8 cellular contexts compared by ENCODE assay signal in the genomic region with DNA sequence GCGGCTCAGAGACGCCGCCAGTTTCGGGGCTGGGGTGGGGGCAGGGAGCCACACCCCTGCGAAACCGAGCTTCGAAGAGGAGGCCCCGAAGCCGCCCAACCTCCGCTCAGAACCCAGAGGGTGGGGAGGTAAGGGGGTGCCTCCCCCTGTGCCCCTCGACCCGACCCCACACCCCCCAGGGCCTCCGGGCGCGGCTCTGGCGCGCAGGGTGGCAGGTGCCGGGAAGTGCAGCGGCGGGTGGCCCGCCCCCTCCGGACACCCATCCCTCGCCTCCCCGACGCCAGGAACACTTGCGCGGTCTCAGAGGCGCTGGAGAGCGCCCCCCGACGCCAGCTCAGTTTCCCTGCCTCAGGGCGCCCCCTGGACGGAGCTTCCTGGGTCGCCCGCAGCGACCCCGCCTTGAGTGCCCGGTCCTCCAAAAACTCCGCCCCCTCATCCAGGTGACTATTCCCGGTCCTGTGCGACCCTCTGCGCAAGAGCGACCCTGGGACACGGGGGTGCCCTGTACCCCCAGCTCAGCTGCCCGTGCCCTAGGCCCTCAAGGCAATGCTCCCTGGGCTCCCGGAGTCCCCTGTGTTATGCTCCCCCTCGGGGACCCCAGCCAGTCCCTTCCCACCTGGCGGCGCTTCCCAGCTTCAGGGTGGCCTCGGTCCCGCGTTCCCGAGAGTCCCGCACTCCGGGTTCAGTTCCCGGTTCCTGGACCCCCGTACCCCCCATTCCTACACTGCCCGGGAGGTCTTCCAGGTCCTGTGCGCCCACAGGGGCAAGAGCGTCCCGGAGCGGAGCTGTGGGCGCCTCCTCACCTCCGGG. TPM values are rescaled to one million over a fixed set of nuclear protein-coding genes. Genes with fewer than 3 reads are reported as not detected.
DNase-seq lines count a peak whose midpoint lies in the region; ATAC-seq, FAIRE-seq and TF ChIP-seq lines count a peak whose summit lies in the region.

No MANE protein-coding gene starts in this region.

- in situ Hi-C loops in IMR-90 (cut with MboI; ENCODE audit: low sequenced_read_pairs) (no loop called here), K562 (cut with MboI) (no loop called here)

- H2BK15ac ChIP-seq in IMR-90 (ENCODE audit: low read depth, low read length): no peak overlapping the region

- no peak overlapping the region for H2BK5ac ChIP-seq in IMR-90 (ENCODE audit: low read depth, low read length, poor library complexity, severe bottlenecking)

- no peak for TF ChIP-seq POLR2A in IMR-90 (IDR thresholded peaks at IDR 0.05; ENCODE audit: low read depth, low read length)
- TF ChIP-seq POLR2A in K562 (conservative IDR thresholded peaks at IDR 0.05): no peak
- peak in 1 of 2 donors; percentile 4 for TF ChIP-seq POLR2A in thyroid gland (IDR thresholded peaks at IDR 0.05)

- H3K27ac Mint-ChIP-seq in Caco-2 (ENCODE audit: unreplicated experiment): peak overlapping the region; percentile 63

- 2% methylated on average over 16 of the region's 64 CpGs; no CpG with 5 or more reads in 1 of the 2 experiments for WGBS in IMR-90 (ENCODE audit: extremely low coverage in 2 of 2, insufficient read length in 1 of 2), 2 experiments
- WGBS in K562 (ENCODE audit: insufficient coverage, low coverage, missing lambda C conversion rate): 3% methylated on average over 40 of the region's 64 CpGs
- WGBS in thyroid gland, 2 donors: 0% methylated on average over 21 of the region's 64 CpGs; no CpG with 5 or more reads in 1 of the 2 donors

- no peak overlapping the region for H3K27ac ChIP-seq in IMR-90 (ENCODE audit: insufficient read depth, low read length)
- no peak overlapping the region for H3K27ac ChIP-seq in K562 (ENCODE audit: extremely low read depth, low read depth, low read length)
- H3K27ac ChIP-seq in thyroid gland: peak overlapping the region; percentile 73 to 82 (median 82)

- H3K36me3 ChIP-seq in Caco-2 (ENCODE audit: control insufficient read depth, insufficient read depth, low read length) (peaks cover 1% of the 10 kb centered on the region; the same call in 1 of the 2 replicates), IMR-90 (ENCODE audit: control insufficient read depth, insufficient read depth, low read length) (no peaks in the 10 kb centered on the region), K562 (ENCODE audit: control insufficient read depth, insufficient read depth, low read length) (no peaks in the 10 kb centered on the region), thyroid gland (no peaks in the 10 kb centered on the region)

- no peak overlapping the region for H2AK5ac ChIP-seq in IMR-90 (ENCODE audit: low read depth, low read length)

- no peak overlapping the region for H4K8ac ChIP-seq in IMR-90 (ENCODE audit: low read depth in 2 of 2, low read length in 2 of 2)

- no peak overlapping the region for H3K14ac ChIP-seq in IMR-90 (replicated peaks; ENCODE audit: low read depth, low read length)

- H3K4me3 Mint-ChIP-seq in Caco-2 (ENCODE audit: unreplicated experiment): peak overlapping the region; percentile 88

- peak overlapping the region; percentile 73 for H3K4me2 ChIP-seq in IMR-90 (ENCODE audit: low read depth, low read length)
- peak overlapping the region; percentile 63; the same call in 1 of the 2 replicates for H3K4me2 ChIP-seq in K562 (ENCODE audit: insufficient read depth, low read length)

- TF ChIP-seq EP300 in K562 (IDR thresholded peaks at IDR 0.05; ENCODE audit: low read length): no peak

- H4K5ac ChIP-seq in IMR-90 (ENCODE audit: low read depth, low read length): no peak overlapping the region

- CTCF ChIA-PET in Caco-2 (lab: Charles Lee) (interaction anchor here (0.7 to 2.3 kb wide), 9 partner anchors 9 to 1427 kb away, joined by 3 to 12 read pairs (median 4); a partner anchor contains a TSS), IMR-90 (lab: Yijun Ruan, JAX) (interaction anchor here (1.2 kb wide), 1 partner anchor 19 kb away, joined by 3 read pairs; no protein-coding TSS in a partner anchor), K562 (lab: Yijun Ruan, JAX; ENCODE audit: low intra/inter-chr PET ratio) (no interaction called here)

- FAIRE-seq in K562 (lab: Jason Lieb, UNC): no peak

- peak; percentile 16; the same call in 1 of the 2 replicates for ATAC-seq in IMR-90 (ENCODE audit: low read depth)
- ATAC-seq in K562: peak; percentile 69
- ATAC-seq in GM21576 (IDR thresholded peaks at IDR 0.05; ENCODE audit: unreplicated experiment): no peak
- ATAC-seq in GM19397 (IDR thresholded peaks at IDR 0.05; ENCODE audit: unreplicated experiment): no peak

- peaks cover 5% of the 10 kb centered on the region for H3K36me3 Mint-ChIP-seq in Caco-2 (ENCODE audit: insufficient read depth, unreplicated experiment)

- BruUV-seq in Caco-2 (replicated peaks; lab: Mats Ljungman, UMichigan) (TSS peak; percentile 39), IMR-90 (replicated peaks; lab: Mats Ljungman, UMichigan) (no TSS peak), K562 (replicated peaks; lab: Mats Ljungman, UMichigan) (no TSS peak)

- intact Hi-C loops in Caco-2 (cut with micrococcal nuclease; ENCODE audit: unreplicated experiment): loop anchor here (1.0 to 5.0 kb wide), 3 partner anchors 11 to 89 kb away; a partner anchor contains a TSS
- intact Hi-C loops in IMR-90 (cut with micrococcal nuclease): no loop called here
- intact Hi-C loops in K562 (cut with micrococcal nuclease): loop anchor here (10.0 kb wide), 1 partner anchor 52 kb away; no protein-coding TSS in a partner anchor
- intact Hi-C loops in thyroid gland (cut with DNase I): loop anchor here (5.0 kb wide), 1 partner anchor 54 kb away; no protein-coding TSS in a partner anchor

- no peak overlapping the region for H2BK120ac ChIP-seq in IMR-90 (ENCODE audit: low read depth, low read length)

- TF ChIP-seq CTCF in Caco-2 (IDR thresholded peaks at IDR 0.05; ENCODE audit: insufficient read depth in 1 of 2, low read depth in 1 of 2, low read length in 1 of 2, severe bottlenecking in 1 of 2, unreplicated experiment in 1 of 2) (peak; percentile 36 to 51), IMR-90 (conservative IDR thresholded peaks at IDR 0.05; ENCODE audit: low read depth, low read length) (peak; percentile 21; the same call in 1 of the 2 replicates), K562 (IDR thresholded peaks at IDR 0.05 in 2 of 3, conservative IDR thresholded peaks at IDR 0.05 in 1 of 3; ENCODE audit: insufficient read depth in 2 of 3, low read depth in 1 of 3, low read length in 3 of 3) (peak; percentile 31 to 63 (median 32); a peak in 4 of 6 replicates), thyroid gland (IDR thresholded peaks at IDR 0.05) (peak in 5 of 6 experiments; percentile 32 to 65 (median 40))

- H3K79me2 ChIP-seq in K562 (ENCODE audit: control insufficient read depth, insufficient read depth, low read length): no peaks in the 10 kb centered on the region

- no peaks in the 10 kb centered on the region for H3K9me3 ChIP-seq in Caco-2
- H3K9me3 ChIP-seq in IMR-90 (ENCODE audit: control insufficient read depth, insufficient read depth, low read length): no peaks in the 10 kb centered on the region
- no peaks in the 10 kb centered on the region for H3K9me3 ChIP-seq in K562 (replicated peaks; ENCODE audit: control insufficient read depth, insufficient read depth, low read depth, low read length)
- H3K9me3 ChIP-seq in thyroid gland: no peaks in the 10 kb centered on the region

- H3K27me3 ChIP-seq in Caco-2 (replicated peaks; ENCODE audit: control insufficient read depth, insufficient read depth, low read length) (no peaks in the 10 kb centered on the region), IMR-90 (ENCODE audit: control insufficient read depth, insufficient read depth, low read length) (peaks cover 48% of the 10 kb centered on the region), K562 (ENCODE audit: control insufficient read depth in 2 of 2, insufficient read depth in 2 of 2, low read length in 2 of 2) (peaks cover 35 to 67% of the 10 kb centered on the region in 2 experiments), thyroid gland (no peaks in the 10 kb centered on the region)

- H3K4me3 ChIP-seq in Caco-2 (ENCODE audit: low read depth, low read length): peak overlapping the region; percentile 77
- H3K4me3 ChIP-seq in IMR-90 (ENCODE audit: insufficient read depth, low read depth, low read length): peak overlapping the region; percentile 38
- peak overlapping the region; percentile 40 for H3K4me3 ChIP-seq in K562
- peak overlapping the region; percentile 68 to 86 (median 83) for H3K4me3 ChIP-seq in thyroid gland (replicated peaks in 1 of 3)

- no peaks in the 10 kb centered on the region for H4K20me1 ChIP-seq in IMR-90 (ENCODE audit: insufficient read depth, low read length)
- peaks cover 27% of the 10 kb centered on the region for H4K20me1 ChIP-seq in K562 (replicated peaks; ENCODE audit: control insufficient read depth, insufficient read depth, low read length)

- DNase-seq in Caco-2 (peak; percentile 72 to 83), IMR-90 (no peak), K562 (ENCODE audit: extremely low read depth in 1 of 4, low spot score in 3 of 4) (peak; percentile 39 to 72 (median 62)), kidney tubule cell (ENCODE audit: low spot score) (peak; percentile 57), thyroid gland (peak; percentile 76 to 81), SK-N-DZ (ENCODE audit: low spot score) (no peak)

- no peak overlapping the region for H3K18ac ChIP-seq in IMR-90 (ENCODE audit: low read depth, low read length)

- H3K23ac ChIP-seq in IMR-90 (ENCODE audit: low read depth, low read length): no peak overlapping the region; the same call in 1 of the 2 replicates

- H3K9me3 Mint-ChIP-seq in Caco-2 (ENCODE audit: unreplicated experiment): no peaks in the 10 kb centered on the region

- H3K56ac ChIP-seq in IMR-90 (ENCODE audit: extremely low read depth, insufficient read depth, low read length): no peak overlapping the region

- no peak overlapping the region for H3K9ac ChIP-seq in IMR-90 (ENCODE audit: low read depth, low read length)
- H3K9ac ChIP-seq in K562 (ENCODE audit: insufficient read depth in 1 of 2, low read depth in 2 of 2, low read length in 2 of 2): peak overlapping the region in 1 of 2 experiments; percentile 80; a peak in 1 of 4 replicates

- peak overlapping the region; percentile 15 for H2AK9ac ChIP-seq in IMR-90 (replicated peaks; ENCODE audit: low read depth, low read length, poor library complexity)

- H4K91ac ChIP-seq in IMR-90 (ENCODE audit: insufficient read depth, low read depth, low read length): no peak overlapping the region

- POLR2A ChIA-PET in Caco-2 (lab: Charles Lee): interaction anchor here (0.6 to 1.9 kb wide), 7 partner anchors 8 to 89 kb away, joined by 3 to 11 read pairs (median 3); a partner anchor contains a TSS
- POLR2A ChIA-PET in IMR-90 (lab: Charles Lee; ENCODE audit: unreplicated experiment): no interaction called here
- POLR2A ChIA-PET in K562 (lab: Yijun Ruan, JAX): interaction anchor here (1.0 kb wide), 1 partner anchor 202 kb away, joined by 3 read pairs; a partner anchor contains a TSS

- H3K9me1 ChIP-seq in IMR-90 (ENCODE audit: insufficient read depth, low read length) (no peaks in the 10 kb centered on the region), K562 (ENCODE audit: control insufficient read depth, insufficient read depth, low read length) (no peaks in the 10 kb centered on the region)

- no peak overlapping the region for H3K4ac ChIP-seq in IMR-90 (ENCODE audit: low read depth, low read length)

- H2AFZ ChIP-seq in IMR-90 (replicated peaks; ENCODE audit: low read length, poor library complexity) (peak overlapping the region; percentile 81), K562 (ENCODE audit: low read depth, low read length) (peak overlapping the region; percentile 72)

- TF ChIP-seq RAD21 in IMR-90 (IDR thresholded peaks at IDR 0.05; ENCODE audit: low read length): no peak
- peak in 1 of 2 experiments; percentile 23; a peak in 2 of 4 replicates for TF ChIP-seq RAD21 in K562 (CRISPR knock-in tag; conservative IDR thresholded peaks at IDR 0.05 in 1 of 2, IDR thresholded peaks at IDR 0.05 in 1 of 2)

- no peaks in the 10 kb centered on the region for H3K79me1 ChIP-seq in IMR-90 (ENCODE audit: low read depth in 1 of 2, low read length in 2 of 2)

- H2BK20ac ChIP-seq in IMR-90 (ENCODE audit: low read depth, low read length): no peak overlapping the region

- peaks cover 17% of the 10 kb centered on the region for H3K4me1 ChIP-seq in Caco-2
- H3K4me1 ChIP-seq in IMR-90 (ENCODE audit: control insufficient read depth, insufficient read depth, low read length): peaks cover 3% of the 10 kb centered on the region; the same call in 1 of the 2 replicates
- peaks cover 0 to 18% of the 10 kb centered on the region in 2 experiments; a peak in 3 of 5 replicates for H3K4me1 ChIP-seq in K562 (replicated peaks in 1 of 2; ENCODE audit: control insufficient read depth in 2 of 2, insufficient read depth in 2 of 2, low read length in 2 of 2)
- peaks cover 31% of the 10 kb centered on the region in 2 donors for H3K4me1 ChIP-seq in thyroid gland

- H3K4me1 Mint-ChIP-seq in Caco-2 (ENCODE audit: low read depth, unreplicated experiment): no peaks in the 10 kb centered on the region

- dilution Hi-C loops in IMR-90 (cut with HindIII; ENCODE audit: low sequenced_read_pairs, unreplicated experiment): no loop called here

- H3K27me3 Mint-ChIP-seq in Caco-2 (ENCODE audit: insufficient read depth, unreplicated experiment): no peaks in the 10 kb centered on the region

RNA-seq across cellular contexts. Expression of a gene that starts 0.6 kb away (rescaled TPM):
- total RNA-seq in Caco-2 (2022) (61.5 and 68.1 TPM in 2 replicates), IMR-90 (2012; rRNA removed) (0.28 and 0.36 TPM in 2 replicates), K562 (2014; rRNA removed) (0.09 and 0.16 TPM in 2 replicates), K562 (2014; rRNA removed; fragmentation: Illumina TruSeq; extraction: Trizol) (0.03 TPM in 1 of 2 replicates, not detected in the other), K562 (2015; rRNA removed; fragmentation: Illumina TruSeq; extraction: Trizol) (0.04 TPM in 1 of 2 replicates, not detected in the other), K562 (2021) (0.07 and 0.13 TPM in 2 replicates), thyroid gland (10 to 100 TPM; 55.5 to 84.9 (median 72.0) TPM)
- polyA plus RNA-seq in IMR-90 (2012; rRNA removed) (0.19 and 0.34 TPM in 2 replicates), K562 (2011; rRNA removed) (0.05 and 0.07 TPM in 2 replicates), K562 (2014; fragmentation: Illumina TruSeq; extraction: Trizol) (0.03 and 0.10 TPM in 2 replicates), K562 (2014; fragmentation: Nextera tagmentation; extraction: Ambion mirVana) (under 1 TPM in 1 of 2 experiments, not detected in 1; 0.15 TPM), K562 (2014; rRNA removed) (0.01 and 0.03 TPM in 2 replicates)
- polyA plus RNA-seq in IMR-90 (2012; cell fraction: cytosol; rRNA removed): 0.10 and 0.38 TPM in 2 replicates
- polyA plus RNA-seq in IMR-90 (2012; cell fraction: nucleus; rRNA removed; ENCODE audit: low replicate concordance): 1.4 and 2.1 TPM in 2 replicates
- total RNA-seq in K562 (2011; cell fraction: chromatin; rRNA removed; ENCODE audit: low replicate concordance): 0.07 and 0.19 TPM in 2 replicates
- 0.17 and 0.53 TPM in 2 replicates for total RNA-seq in K562 (2011; cell fraction: nucleolus; rRNA removed)
- 0.44 TPM in 1 of 2 replicates, not detected in the other for total RNA-seq in K562 (2011; cell fraction: nucleoplasm; rRNA removed)
- 0.04 TPM in 2 replicates for polyA plus RNA-seq in K562 (2011; cell fraction: cytosol; rRNA removed)
- 0.11 and 0.33 TPM in 2 replicates for polyA plus RNA-seq in K562 (2011; cell fraction: nucleus; rRNA removed)
- 0.13 and 0.22 TPM in 2 replicates for polyA plus RNA-seq in K562 (2012)
- 0.11 and 0.39 TPM in 2 replicates for polyA minus RNA-seq in K562 (2011; rRNA and poly(A)+ RNA removed)
- 0.19 and 0.27 TPM in 2 replicates for polyA minus RNA-seq in K562 (2011; cell fraction: cytosol; rRNA and poly(A)+ RNA removed)
- 0.11 and 0.13 TPM in 2 replicates for polyA minus RNA-seq in K562 (2011; cell fraction: nucleus; rRNA and poly(A)+ RNA removed)
- polyA plus RNA-seq in SK-N-DZ (2014; cell fraction: cytosol; rRNA removed): 2.4 and 3.4 TPM in 2 replicates
- 3.6 and 8.8 TPM in 2 replicates for polyA plus RNA-seq in SK-N-DZ (2014; cell fraction: nucleus; rRNA removed)

RNA-seq across cellular contexts. Expression of a gene that starts 21.7 kb away (rescaled TPM):
- total RNA-seq in Caco-2 (2022): 0.14 and 0.67 TPM in 2 replicates
- total RNA-seq in IMR-90 (2012; rRNA removed): not detected in 2 replicates
- polyA plus RNA-seq in IMR-90 (2012; rRNA removed): 0.07 TPM in 1 of 2 replicates, not detected in the other
- 0.01 and 0.02 TPM in 2 replicates for polyA plus RNA-seq in IMR-90 (2012; cell fraction: cytosol; rRNA removed)
- polyA plus RNA-seq in IMR-90 (2012; cell fraction: nucleus; rRNA removed; ENCODE audit: low replicate concordance): 0.01 and 0.03 TPM in 2 replicates
- 0.44 TPM in 1 of 2 replicates, not detected in the other for total RNA-seq in K562 (2011; cell fraction: chromatin; rRNA removed; ENCODE audit: low replicate concordance)
- total RNA-seq in K562 (2011; cell fraction: nucleolus; rRNA removed): not detected in 2 replicates
- total RNA-seq in K562 (2011; cell fraction: nucleoplasm; rRNA removed): 0.22 TPM in 1 of 2 replicates, not detected in the other
- not detected in 2 replicates for total RNA-seq in K562 (2014; rRNA removed)
- total RNA-seq in K562 (2014; rRNA removed; fragmentation: Illumina TruSeq; extraction: Trizol): not detected in 2 replicates
- total RNA-seq in K562 (2015; rRNA removed; fragmentation: Illumina TruSeq; extraction: Trizol): not detected in 2 replicates
- 0.22 TPM in 1 of 2 replicates, not detected in the other for total RNA-seq in K562 (2021)
- not detected in 2 replicates for polyA plus RNA-seq in K562 (2011; rRNA removed)
- 0.01 and 0.15 TPM in 2 replicates for polyA plus RNA-seq in K562 (2011; cell fraction: cytosol; rRNA removed)
- polyA plus RNA-seq in K562 (2011; cell fraction: nucleus; rRNA removed): 0.01 TPM in 2 replicates
- not detected in 2 replicates for polyA plus RNA-seq in K562 (2012)
- polyA plus RNA-seq in K562 (2014; fragmentation: Illumina TruSeq; extraction: Trizol): not detected in 2 replicates
- polyA plus RNA-seq in K562 (2014; fragmentation: Nextera tagmentation; extraction: Ambion mirVana): not detected
- polyA plus RNA-seq in K562 (2014; rRNA removed): 0.11 TPM in 1 of 2 replicates, not detected in the other
- polyA minus RNA-seq in K562 (2011; rRNA and poly(A)+ RNA removed): not detected in 2 replicates
- not detected in 2 replicates for polyA minus RNA-seq in K562 (2011; cell fraction: cytosol; rRNA and poly(A)+ RNA removed)
- polyA minus RNA-seq in K562 (2011; cell fraction: nucleus; rRNA and poly(A)+ RNA removed): not detected in 2 replicates
- total RNA-seq in thyroid gland: under 1 TPM; 0.11 to 0.33 (median 0.21) TPM
- 0.03 TPM in 2 replicates for polyA plus RNA-seq in SK-N-DZ (2014; cell fraction: cytosol; rRNA removed)
- not detected in 2 replicates for polyA plus RNA-seq in SK-N-DZ (2014; cell fraction: nucleus; rRNA removed)

Comparison
In these comparisons a context has a peak if more than half of its experiments do, and no peak if none do; other contexts are left out.
1. DNase-seq: peak in Caco-2 (2 of 2), K562 (4 of 4), kidney tubule cell (single experiment) and thyroid gland (2 of 2); none in IMR-90 (single experiment) and SK-N-DZ (single experiment).
2. ATAC-seq: peak in IMR-90 (single experiment) and K562 (single experiment); none in GM21576 (single experiment) and GM19397 (single experiment).
3. H3K27ac ChIP-seq: peak in thyroid gland (3 of 3); none in IMR-90 (single experiment) and K562 (single experiment).
4. RNA of a gene that starts 0.6 kb away (total RNA-seq): 55.5 to 84.9 TPM in thyroid gland and 61.5 to 68.1 TPM in Caco-2; 0.28 to 0.36 TPM in IMR-90 and 0.03 to 0.53 TPM in K562; every median in the first group is over 10 times any median in the second.
5. Peak in every context shown above with its lines, with median percentiles within 50 percentile points of each other: H3K4me3 ChIP-seq and CTCF ChIP-seq.